Comparison of ENCODE assay signal across 9 cellular contexts in the genomic region with DNA sequence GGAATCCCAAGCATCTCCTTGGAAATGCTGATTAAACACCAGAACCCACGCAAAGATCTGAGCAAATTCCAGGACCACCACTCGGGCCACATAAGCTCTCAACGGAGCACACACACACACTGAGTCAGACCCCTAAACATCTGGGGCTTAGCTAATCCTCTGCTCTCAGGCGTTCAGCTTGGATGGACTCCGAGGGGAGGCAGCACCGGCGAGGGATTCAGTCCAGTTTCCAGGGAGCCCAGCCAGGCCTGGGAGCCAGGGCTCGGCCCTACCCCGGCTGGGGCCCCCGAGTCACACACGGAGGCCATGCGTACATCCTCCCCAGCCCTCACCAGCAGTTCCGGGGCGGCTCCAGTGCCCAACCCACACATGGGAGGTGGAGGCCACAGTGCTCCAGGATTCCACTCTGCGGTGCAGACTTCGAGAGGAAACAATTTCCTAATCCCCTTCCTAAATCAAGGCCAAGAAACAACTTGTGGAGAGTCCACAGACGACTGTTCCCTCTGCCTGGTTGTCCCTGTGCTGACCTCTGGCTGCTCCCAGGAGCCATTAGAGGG.
DNase-seq lines count a peak whose midpoint lies in the region; ATAC-seq and TF ChIP-seq lines count a peak whose summit lies in the region.
"Had no signal": no experiment of that assay in that cellular context is flagged by ENCODE, and none has a peak within 500 bp of the region (broad histone marks: within the 10 kb centered on the region; RNA-seq: fewer than 3 reads in every experiment).

No MANE protein-coding gene starts in this region.

- H3K4me1 ChIP-seq in skeletal muscle satellite cell (ENCODE audit: control insufficient read depth, insufficient read depth, low read length): peaks cover 21% of the 10 kb centered on the region
- H3K4me1 ChIP-seq in HAP-1: no peaks in the 10 kb centered on the region

- no peak overlapping the region for H3K4me3 ChIP-seq in astrocyte of the spinal cord (ENCODE audit: low read depth, low read length)
- H3K4me3 ChIP-seq in skeletal muscle satellite cell (ENCODE audit: low read length): no peak overlapping the region
- no peak overlapping the region for H3K4me3 ChIP-seq in HAP-1
- H3K4me3 ChIP-seq: SK-N-MC had no signal

- H3K4me1 Mint-ChIP-seq in activated T-cell treated with anti-CD3 and anti-CD28 coated beads, Interleukin-2, amount 50 U/mL, for 72 hours (ENCODE audit: low read depth): peaks cover 16% of the 10 kb centered on the region

- no peak for TF ChIP-seq CTCF in astrocyte of the spinal cord (IDR thresholded peaks at IDR 0.05; ENCODE audit: low read depth, low read length)

- H3K27ac Mint-ChIP-seq in activated T-cell treated with anti-CD3 and anti-CD28 coated beads, Interleukin-2, amount 50 U/mL, for 72 hours: no peak overlapping the region

- H3K9me3 Mint-ChIP-seq in activated T-cell treated with anti-CD3 and anti-CD28 coated beads, Interleukin-2, amount 50 U/mL, for 72 hours: no peaks in the 10 kb centered on the region

- no peaks in the 10 kb centered on the region for H3K36me3 Mint-ChIP-seq in activated T-cell treated with anti-CD3 and anti-CD28 coated beads, Interleukin-2, amount 50 U/mL, for 72 hours (ENCODE audit: insufficient read depth in 2 of 2)

- ATAC-seq in activated T-cell treated with anti-CD3 and anti-CD28 coated beads, Interleukin-2, amount 50 U/mL, for 72 hours (replicated peaks in 1 of 2): no peak

- H3K9ac ChIP-seq in skeletal muscle satellite cell (ENCODE audit: low read depth, low read length): peak overlapping the region; percentile 34

- H3K27me3 Mint-ChIP-seq in activated T-cell treated with anti-CD3 and anti-CD28 coated beads, Interleukin-2, amount 50 U/mL, for 72 hours (ENCODE audit: low read depth): no peaks in the 10 kb centered on the region

- no peaks in the 10 kb centered on the region for H3K36me3 ChIP-seq in skeletal muscle satellite cell (ENCODE audit: insufficient read depth, low read length)
- no peaks in the 10 kb centered on the region for H3K36me3 ChIP-seq in HAP-1 (replicated peaks)

- H3K4me3 Mint-ChIP-seq in activated T-cell treated with anti-CD3 and anti-CD28 coated beads, Interleukin-2, amount 50 U/mL, for 72 hours: no peak overlapping the region

- in situ Hi-C loops in astrocyte of the spinal cord (cut with HindIII; ENCODE audit: low sequenced_read_pairs): no loop called here
- in situ Hi-C loops in HAP-1 (cut with MboI; ENCODE audit: low sequenced_read_pairs): no loop called here

- H3K9me3 ChIP-seq in skeletal muscle satellite cell (replicated peaks; ENCODE audit: low read length) (no peaks in the 10 kb centered on the region), HAP-1 (no peaks in the 10 kb centered on the region)

- H3K27me3 ChIP-seq in skeletal muscle satellite cell (ENCODE audit: control insufficient read depth, insufficient read depth, low read length) (no peaks in the 10 kb centered on the region), HAP-1 (ENCODE audit: low read depth) (no peaks in the 10 kb centered on the region)

- peak overlapping the region; percentile 59 for H3K4me2 ChIP-seq in skeletal muscle satellite cell (ENCODE audit: low read length)

- DNase-seq in GM04503 (ENCODE audit: low read depth): peak; percentile 90
- DNase-seq in astrocyte of the spinal cord (ENCODE audit: low read depth, low spot score): peak; percentile 77
- peak; percentile 30 for DNase-seq in inferior parietal cortex (ENCODE audit: extremely low spot score)
- DNase-seq in NCI-H1436 treated with DMSO at 0.1 percent for 48 hours (lab: John Stamatoyannopoulos, UW): no peak
- DNase-seq in NCI-H2196 treated with DMSO at 0.1 percent for 48 hours (lab: John Stamatoyannopoulos, UW; ENCODE audit: unreplicated experiment): no peak
- DNase-seq in activated T-cell treated with anti-CD3 and anti-CD28 coated beads, Interleukin-2, amount 50 U/mL, for 72 hours: no peak
- DNase-seq in HAP-1 (ENCODE audit: low spot score in 2 of 2): no peak

Comparison
In these comparisons a context has a peak if more than half of its experiments do, and no peak if none do; other contexts are left out.
1. DNase-seq: peak in GM04503 (single experiment), astrocyte of the spinal cord (single experiment) and inferior parietal cortex (single experiment); none in NCI-H1436 treated with DMSO at 0.1 percent for 48 hours (single experiment), NCI-H2196 treated with DMSO at 0.1 percent for 48 hours (single experiment), activated T-cell treated with anti-CD3 and anti-CD28 coated beads, Interleukin-2, amount 50 U/mL, for 72 hours (0 of 2) and HAP-1 (0 of 2).